Comparison of ENCODE assay signal across 10 cellular contexts in the genomic region with DNA sequence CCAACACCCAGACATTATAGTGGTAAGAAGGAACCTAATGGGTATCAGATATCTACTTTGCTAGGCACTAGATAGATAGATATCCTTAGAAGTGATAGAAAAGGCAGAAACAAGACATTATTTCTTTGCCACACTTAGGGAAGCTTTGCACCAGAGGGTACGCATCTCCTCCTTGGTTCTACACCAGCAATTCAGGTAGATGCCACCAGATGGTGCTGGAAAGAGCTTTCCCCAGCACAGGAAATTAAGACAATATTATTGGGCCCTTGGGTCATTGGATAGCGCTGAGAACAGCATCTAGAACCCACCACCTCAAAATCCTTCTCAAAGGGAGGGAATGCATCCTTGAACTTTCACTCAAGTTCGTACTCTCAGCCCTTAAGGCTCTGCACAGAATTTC.
DNase-seq lines count a peak whose midpoint lies in the region; ATAC-seq and TF ChIP-seq lines count a peak whose summit lies in the region.
"Had no signal": no experiment of that assay in that cellular context is flagged by ENCODE, and none has a peak within 500 bp of the region (broad histone marks: within the 10 kb centered on the region; RNA-seq: fewer than 3 reads in every experiment).

No MANE protein-coding gene starts in this region.

- TF ChIP-seq POLR2A in IMR-90 (IDR thresholded peaks at IDR 0.05; ENCODE audit: low read depth, low read length) (no peak), thyroid gland (IDR thresholded peaks at IDR 0.05) (no peak)

- H3K23ac ChIP-seq in IMR-90 (ENCODE audit: low read depth, low read length): no peak overlapping the region

- 10% methylated on average over 2 of the region's 3 CpGs; no CpG with 5 or more reads in 1 of the 2 experiments for WGBS in IMR-90 (ENCODE audit: extremely low coverage in 2 of 2, insufficient read length in 1 of 2), 2 experiments
- WGBS in liver: 39% methylated on average over 3 of the region's 3 CpGs
- 51 to 63% methylated on average over 3 of the region's 3 CpGs for WGBS in thyroid gland, 2 donors

- no peak overlapping the region for H4K91ac ChIP-seq in IMR-90 (ENCODE audit: insufficient read depth, low read depth, low read length)

- in situ Hi-C loops in IMR-90 (cut with MboI; ENCODE audit: low sequenced_read_pairs): no loop called here

- H3K14ac ChIP-seq in IMR-90 (replicated peaks; ENCODE audit: low read depth, low read length): no peak overlapping the region

- no peaks in the 10 kb centered on the region for H3K9me3 Mint-ChIP-seq in WTC11

- H2BK20ac ChIP-seq in IMR-90 (ENCODE audit: low read depth, low read length): no peak overlapping the region

- H3K27me3 ChIP-seq in DOHH2 (ENCODE audit: control insufficient read depth, low read length): no peaks in the 10 kb centered on the region
- no peaks in the 10 kb centered on the region for H3K27me3 ChIP-seq in IMR-90 (ENCODE audit: control insufficient read depth, insufficient read depth, low read length)
- peaks cover 0 to 4% (median 0%) of the 10 kb centered on the region in 4 donors for H3K27me3 ChIP-seq in liver (ENCODE audit: control insufficient read depth in 4 of 4, insufficient read depth in 4 of 4, low read length in 3 of 4)
- H3K27me3 ChIP-seq in thyroid gland: no peaks in the 10 kb centered on the region
- H3K27me3 ChIP-seq: ovary had no signal

- H3K9me3 ChIP-seq in DOHH2 (ENCODE audit: control insufficient read depth, insufficient read depth, low read length) (no peaks in the 10 kb centered on the region), IMR-90 (ENCODE audit: control insufficient read depth, insufficient read depth, low read length) (peaks cover 1% of the 10 kb centered on the region; the same call in 1 of the 2 replicates), liver (ENCODE audit: control insufficient read depth in 4 of 4, low read length in 3 of 4) (no peaks in the 10 kb centered on the region), thyroid gland (no peaks in the 10 kb centered on the region)
- H3K9me3 ChIP-seq: ovary had no signal

- no peaks in the 10 kb centered on the region for H3K36me3 Mint-ChIP-seq in WTC11

- no peak overlapping the region for H2BK5ac ChIP-seq in IMR-90 (ENCODE audit: low read depth, low read length, poor library complexity, severe bottlenecking)

- ATAC-seq in IMR-90 (ENCODE audit: low read depth) (peak; percentile 68), WTC11 (peak; percentile 87), HG03159 (IDR thresholded peaks at IDR 0.05; ENCODE audit: unreplicated experiment) (no peak)
- ATAC-seq: activated CD8-positive, alpha-beta T cell treated with anti-CD3 and anti-CD28 coated beads, Interleukin-2, amount 10 ng/mL, durations not matched to agents 7 days and 5 days had no signal

- dilution Hi-C loops in IMR-90 (cut with HindIII; ENCODE audit: low sequenced_read_pairs, unreplicated experiment): no loop called here

- H4K8ac ChIP-seq in IMR-90 (ENCODE audit: low read depth in 2 of 2, low read length in 2 of 2): no peak overlapping the region

- no peak overlapping the region for H3K18ac ChIP-seq in IMR-90 (ENCODE audit: low read depth, low read length)

- H3K27me3 Mint-ChIP-seq in WTC11 (ENCODE audit: low read depth): no peaks in the 10 kb centered on the region

- H2BK15ac ChIP-seq in IMR-90 (ENCODE audit: low read depth, low read length): no peak overlapping the region

- peaks cover 23% of the 10 kb centered on the region for H3K4me1 Mint-ChIP-seq in WTC11

- intact Hi-C loops in IMR-90 (cut with micrococcal nuclease) (loop anchor here (1.0 to 10.0 kb wide), 2 partner anchors 84 to 280 kb away; no protein-coding TSS in a partner anchor), thyroid gland (cut with DNase I) (no loop called here)

- CTCF ChIA-PET in IMR-90 (lab: Yijun Ruan, JAX): interaction anchor here (2.0 kb wide), 1 partner anchor 281 kb away, joined by 6 read pairs; a partner anchor contains a TSS
- CTCF ChIA-PET in WTC11 (lab: Charles Lee): interaction anchor here (0.6 to 2.8 kb wide), 19 partner anchors 9 to 331 kb away, joined by 3 to 38 read pairs (median 5); no protein-coding TSS in a partner anchor

- no TSS peak for BruUV-seq in IMR-90 (replicated peaks; lab: Mats Ljungman, UMichigan)

- no peaks in the 10 kb centered on the region for H3K79me1 ChIP-seq in IMR-90 (ENCODE audit: low read depth in 1 of 2, low read length in 2 of 2)

- H3K27ac ChIP-seq in DOHH2 (ENCODE audit: low read depth, low read length) (no peak overlapping the region), IMR-90 (ENCODE audit: insufficient read depth, low read length) (no peak overlapping the region), liver (ENCODE audit: low read depth in 1 of 2, low read length in 2 of 2) (no peak overlapping the region), thyroid gland (no peak overlapping the region), substantia nigra (ENCODE audit: low read depth, low read length, poor library complexity, severe bottlenecking) (no peak overlapping the region)
- H3K27ac ChIP-seq: ovary had no signal

- no peak overlapping the region for H3K9ac ChIP-seq in IMR-90 (ENCODE audit: low read depth, low read length)
- H3K9ac ChIP-seq in liver (ENCODE audit: low read depth in 1 of 2, low read length in 2 of 2): no peak overlapping the region

- no peak overlapping the region for H3K4ac ChIP-seq in IMR-90 (ENCODE audit: low read depth, low read length)

- no peaks in the 10 kb centered on the region for H3K79me2 ChIP-seq in DOHH2 (ENCODE audit: control insufficient read depth, low read length)

- H4K5ac ChIP-seq in IMR-90 (ENCODE audit: low read depth, low read length): no peak overlapping the region

- H3K36me3 ChIP-seq in DOHH2 (ENCODE audit: control insufficient read depth, low read length) (no peaks in the 10 kb centered on the region), IMR-90 (ENCODE audit: control insufficient read depth, insufficient read depth, low read length) (no peaks in the 10 kb centered on the region), liver (ENCODE audit: control insufficient read depth in 4 of 4, insufficient read depth in 3 of 4, low read depth in 1 of 4, low read length in 3 of 4) (no peaks in the 10 kb centered on the region), thyroid gland (no peaks in the 10 kb centered on the region)
- H3K36me3 ChIP-seq: ovary had no signal

- no peak overlapping the region for H2AFZ ChIP-seq in IMR-90 (replicated peaks; ENCODE audit: low read length, poor library complexity)

- no peak overlapping the region for H2BK120ac ChIP-seq in IMR-90 (ENCODE audit: low read depth, low read length)

- no peak overlapping the region for H3K4me3 Mint-ChIP-seq in WTC11
- H3K4me3 Mint-ChIP-seq: activated CD8-positive, alpha-beta T cell treated with anti-CD3 and anti-CD28 coated beads, Interleukin-2, amount 10 ng/mL, durations not matched to agents 7 days and 5 days had no signal

- H3K9me1 ChIP-seq in IMR-90 (ENCODE audit: insufficient read depth, low read length): no peaks in the 10 kb centered on the region

- DNase-seq in IMR-90 (peak; percentile 6), WTC11 (ENCODE audit: low spot score) (peak; percentile 54), thyroid gland (no peak), substantia nigra (lab: John Stamatoyannopoulos, UW) (no peak), NCI-H2227 treated with DMSO at 0.1 percent for 48 hours (lab: John Stamatoyannopoulos, UW) (no peak)
- DNase-seq: activated CD8-positive, alpha-beta T cell treated with anti-CD3 and anti-CD28 coated beads, Interleukin-2, amount 10 ng/mL, durations not matched to agents 7 days and 5 days; ovary had no signal

- H2AK5ac ChIP-seq in IMR-90 (ENCODE audit: low read depth, low read length): no peak overlapping the region

- no peak overlapping the region for H3K4me2 ChIP-seq in DOHH2 (ENCODE audit: low read length)
- H3K4me2 ChIP-seq in IMR-90 (ENCODE audit: low read depth, low read length): no peak overlapping the region

- H4K20me1 ChIP-seq in DOHH2 (ENCODE audit: control insufficient read depth, insufficient read depth, low read depth, low read length) (no peaks in the 10 kb centered on the region), IMR-90 (ENCODE audit: insufficient read depth, low read length) (no peaks in the 10 kb centered on the region)

- H3K27ac Mint-ChIP-seq in WTC11: no peak overlapping the region
- H3K27ac Mint-ChIP-seq: activated CD8-positive, alpha-beta T cell treated with anti-CD3 and anti-CD28 coated beads, Interleukin-2, amount 10 ng/mL, durations not matched to agents 7 days and 5 days had no signal

- peak; percentile 43 for TF ChIP-seq CTCF in DOHH2 (IDR thresholded peaks at IDR 0.05; ENCODE audit: low read depth, low read length, poor library complexity, severe bottlenecking)
- TF ChIP-seq CTCF in IMR-90 (conservative IDR thresholded peaks at IDR 0.05; ENCODE audit: low read depth, low read length): peak; percentile 41
- 0 out of 2 replicates have a peak, but pooled peaks have one; percentile 42 for TF ChIP-seq CTCF in WTC11 (IDR thresholded peaks at IDR 0.05)
- peak; percentile 78 for TF ChIP-seq CTCF in liver (IDR thresholded peaks at IDR 0.05; ENCODE audit: low read depth, low read length, missing input control)
- peak in 2 of 6 experiments; percentile 16 to 42 for TF ChIP-seq CTCF in thyroid gland (IDR thresholded peaks at IDR 0.05)

- no peak overlapping the region for H3K4me3 ChIP-seq in DOHH2 (ENCODE audit: low read length)
- H3K4me3 ChIP-seq in IMR-90 (ENCODE audit: insufficient read depth, low read depth, low read length): no peak overlapping the region
- H3K4me3 ChIP-seq in liver (ENCODE audit: low read depth in 1 of 3, low read length in 3 of 3): no peak overlapping the region
- H3K4me3 ChIP-seq in thyroid gland (replicated peaks in 1 of 3): no peak overlapping the region
- H3K4me3 ChIP-seq: ovary had no signal

- no peaks in the 10 kb centered on the region for H3K4me1 ChIP-seq in DOHH2 (ENCODE audit: control insufficient read depth, low read length)
- H3K4me1 ChIP-seq in IMR-90 (ENCODE audit: control insufficient read depth, insufficient read depth, low read length): no peaks in the 10 kb centered on the region
- no peaks in the 10 kb centered on the region for H3K4me1 ChIP-seq in liver (ENCODE audit: control insufficient read depth in 4 of 4, insufficient read depth in 4 of 4, low read length in 3 of 4)
- H3K4me1 ChIP-seq in thyroid gland: no peaks in the 10 kb centered on the region

- no peaks in the 10 kb centered on the region for H3F3A ChIP-seq in DOHH2 (ENCODE audit: control insufficient read depth, insufficient read depth)

- H2AK9ac ChIP-seq in IMR-90 (replicated peaks; ENCODE audit: low read depth, low read length, poor library complexity): no peak overlapping the region

- H3K9me2 ChIP-seq in DOHH2 (replicated peaks; ENCODE audit: control insufficient read depth, low read length): no peaks in the 10 kb centered on the region

- H3K56ac ChIP-seq in IMR-90 (ENCODE audit: extremely low read depth, insufficient read depth, low read length): no peak overlapping the region

- no peak for TF ChIP-seq RAD21 in IMR-90 (IDR thresholded peaks at IDR 0.05; ENCODE audit: low read length)
- TF ChIP-seq RAD21 in liver (IDR thresholded peaks at IDR 0.05): peak; percentile 87 to 90

- POLR2A ChIA-PET in IMR-90 (lab: Charles Lee; ENCODE audit: unreplicated experiment) (no interaction called here), WTC11 (lab: Charles Lee) (no interaction called here)

TF ChIP-seq in IMR-90, 13 proteins besides CTCF, POLR2A, EP300 and RAD21 (continues in another document):
- no peak for TF ChIP-seq MAFK (IDR thresholded peaks at IDR 0.05; ENCODE audit: low read depth, low read length)

TF ChIP-seq in WTC11, 78 proteins besides CTCF, POLR2A, EP300 and RAD21 (continues in another document):
- no peak for TF ChIP-seq EMX1 (CRISPR knock-in tag; IDR thresholded peaks at IDR 0.05)

Comparison
In these comparisons a context has a peak if more than half of its experiments do, and no peak if none do; other contexts are left out.
1. DNase-seq: peak in IMR-90 (single experiment) and WTC11 (single experiment); none in thyroid gland (0 of 2), substantia nigra (0 of 49) and NCI-H2227 treated with DMSO at 0.1 percent for 48 hours (single experiment).